In the genomic region with DNA sequence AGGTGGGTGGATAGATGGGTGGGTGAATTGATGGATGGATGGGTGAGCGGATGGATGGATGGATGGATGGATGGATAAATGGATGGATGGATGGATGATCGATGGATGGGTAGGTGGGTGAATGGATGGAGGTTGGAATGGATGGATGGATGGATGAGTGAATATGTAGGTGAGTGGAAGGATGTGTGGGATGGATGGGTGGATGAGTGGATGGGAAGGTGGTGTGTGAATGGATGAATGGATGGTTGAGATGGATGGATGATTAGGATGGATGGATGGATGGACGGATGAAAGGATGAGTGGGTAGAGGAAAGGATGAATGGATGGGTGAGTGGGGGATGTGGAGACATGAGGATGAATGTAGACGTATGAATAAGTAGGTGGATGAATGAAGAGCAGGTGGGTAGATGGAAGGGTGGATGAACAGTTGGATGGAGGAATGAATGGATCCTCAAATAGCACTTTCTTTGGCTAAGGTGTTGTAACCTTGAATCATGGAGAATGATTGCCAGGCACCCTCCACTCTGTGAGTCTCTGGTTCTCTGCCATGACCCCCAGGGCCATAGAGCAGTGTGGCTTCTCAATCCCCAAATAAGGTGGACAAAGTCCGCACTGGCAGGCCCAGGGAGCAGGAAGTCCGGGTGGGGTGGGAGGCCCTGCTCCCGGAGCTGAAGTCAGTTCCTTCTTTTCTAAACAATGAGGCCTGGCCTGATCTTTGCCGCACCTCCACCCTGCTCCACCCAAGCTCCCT, we compare ENCODE assay signal across 1 cellular context.
A peak's percentile ranks its signal among the peaks of the same experiment; 100 is the strongest.
TF ChIP-seq lines count a peak whose summit lies in the region.

No MANE protein-coding gene starts in this region.

TF ChIP-seq in HepG2, 621 proteins besides CTCF, POLR2A, EP300 and RAD21 (continued from another document and continues in another):
- no peak for TF ChIP-seq ZNF510 (CRISPR knock-in tag; IDR thresholded peaks at IDR 0.05; ENCODE audit: low read depth)
- TF ChIP-seq ATAD3A (CRISPR knock-in tag; IDR thresholded peaks at IDR 0.05) = no peak
- TF ChIP-seq ZNF883 (CRISPR knock-in tag; IDR thresholded peaks at IDR 0.05; ENCODE audit: not compliant biosample characterization) = no peak
- TF ChIP-seq, protein P1, sequence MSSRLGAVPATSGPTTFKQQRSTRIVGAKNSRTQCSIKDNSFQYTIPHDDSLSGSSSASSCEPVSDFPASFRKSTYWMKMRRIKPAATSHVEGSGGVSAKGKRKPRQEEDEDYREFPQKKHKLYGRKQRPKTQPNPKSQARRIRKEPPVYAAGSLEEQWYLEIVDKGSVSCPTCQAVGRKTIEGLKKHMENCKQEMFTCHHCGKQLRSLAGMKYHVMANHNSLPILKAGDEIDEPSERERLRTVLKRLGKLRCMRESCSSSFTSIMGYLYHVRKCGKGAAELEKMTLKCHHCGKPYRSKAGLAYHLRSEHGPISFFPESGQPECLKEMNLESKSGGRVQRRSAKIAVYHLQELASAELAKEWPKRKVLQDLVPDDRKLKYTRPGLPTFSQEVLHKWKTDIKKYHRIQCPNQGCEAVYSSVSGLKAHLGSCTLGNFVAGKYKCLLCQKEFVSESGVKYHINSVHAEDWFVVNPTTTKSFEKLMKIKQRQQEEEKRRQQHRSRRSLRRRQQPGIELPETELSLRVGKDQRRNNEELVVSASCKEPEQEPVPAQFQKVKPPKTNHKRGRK (CRISPR knock-in tag; IDR thresholded peaks at IDR 0.05) = no peak
- TF ChIP-seq ZNF253 (CRISPR knock-in tag; IDR thresholded peaks at IDR 0.05; ENCODE audit: borderline replicate concordance) = no peak
- TF ChIP-seq YEATS4 (CRISPR knock-in tag; IDR thresholded peaks at IDR 0.05; ENCODE audit: borderline replicate concordance) = peak; percentile 31; the same call in 1 of the 2 replicates
- no peak for TF ChIP-seq RFX3 (CRISPR knock-in tag; IDR thresholded peaks at IDR 0.05)
- TF ChIP-seq, protein P2, sequence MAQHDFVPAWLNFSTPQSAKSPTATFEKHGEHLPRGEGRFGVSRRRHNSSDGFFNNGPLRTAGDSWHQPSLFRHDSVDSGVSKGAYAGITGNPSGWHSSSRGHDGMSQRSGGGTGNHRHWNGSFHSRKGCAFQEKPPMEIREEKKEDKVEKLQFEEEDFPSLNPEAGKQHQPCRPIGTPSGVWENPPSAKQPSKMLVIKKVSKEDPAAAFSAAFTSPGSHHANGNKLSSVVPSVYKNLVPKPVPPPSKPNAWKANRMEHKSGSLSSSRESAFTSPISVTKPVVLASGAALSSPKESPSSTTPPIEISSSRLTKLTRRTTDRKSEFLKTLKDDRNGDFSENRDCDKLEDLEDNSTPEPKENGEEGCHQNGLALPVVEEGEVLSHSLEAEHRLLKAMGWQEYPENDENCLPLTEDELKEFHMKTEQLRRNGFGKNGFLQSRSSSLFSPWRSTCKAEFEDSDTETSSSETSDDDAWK (CRISPR knock-in tag; IDR thresholded peaks at IDR 0.05) = no peak
- TF ChIP-seq, protein P3, sequence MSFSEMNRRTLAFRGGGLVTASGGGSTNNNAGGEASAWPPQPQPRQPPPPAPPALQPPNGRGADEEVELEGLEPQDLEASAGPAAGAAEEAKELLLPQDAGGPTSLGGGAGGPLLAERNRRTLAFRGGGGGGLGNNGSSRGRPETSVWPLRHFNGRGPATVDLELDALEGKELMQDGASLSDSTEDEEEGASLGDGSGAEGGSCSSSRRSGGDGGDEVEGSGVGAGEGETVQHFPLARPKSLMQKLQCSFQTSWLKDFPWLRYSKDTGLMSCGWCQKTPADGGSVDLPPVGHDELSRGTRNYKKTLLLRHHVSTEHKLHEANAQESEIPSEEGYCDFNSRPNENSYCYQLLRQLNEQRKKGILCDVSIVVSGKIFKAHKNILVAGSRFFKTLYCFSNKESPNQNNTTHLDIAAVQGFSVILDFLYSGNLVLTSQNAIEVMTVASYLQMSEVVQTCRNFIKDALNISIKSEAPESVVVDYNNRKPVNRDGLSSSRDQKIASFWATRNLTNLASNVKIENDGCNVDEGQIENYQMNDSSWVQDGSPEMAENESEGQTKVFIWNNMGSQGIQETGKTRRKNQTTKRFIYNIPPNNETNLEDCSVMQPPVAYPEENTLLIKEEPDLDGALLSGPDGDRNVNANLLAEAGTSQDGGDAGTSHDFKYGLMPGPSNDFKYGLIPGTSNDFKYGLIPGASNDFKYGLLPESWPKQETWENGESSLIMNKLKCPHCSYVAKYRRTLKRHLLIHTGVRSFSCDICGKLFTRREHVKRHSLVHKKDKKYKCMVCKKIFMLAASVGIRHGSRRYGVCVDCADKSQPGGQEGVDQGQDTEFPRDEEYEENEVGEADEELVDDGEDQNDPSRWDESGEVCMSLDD (CRISPR knock-in tag; IDR thresholded peaks at IDR 0.05; ENCODE audit: borderline replicate concordance) = no peak
- TF ChIP-seq FOXP1 (IDR thresholded peaks at IDR 0.05) = peak; percentile 27; the same call in 1 of the 2 replicates
- TF ChIP-seq FOXP1 (CRISPR knock-in tag; IDR thresholded peaks at IDR 0.05) = peak; percentile 10; the same call in 1 of the 2 replicates
- TF ChIP-seq IRF2 (CRISPR knock-in tag; IDR thresholded peaks at IDR 0.05) = peak; percentile 62; the same call in 1 of the 2 replicates
- no peak for TF ChIP-seq ZSCAN20 (CRISPR knock-in tag; IDR thresholded peaks at IDR 0.05; ENCODE audit: borderline replicate concordance)
- no peak for TF ChIP-seq CEBPB (IDR thresholded peaks at IDR 0.05; ENCODE audit: borderline replicate concordance, low read depth, low read length)
- TF ChIP-seq GABPB1 (CRISPR knock-in tag; IDR thresholded peaks at IDR 0.05) = peak; percentile 74
- no peak; the same call in 1 of the 2 replicates for TF ChIP-seq SPEN (CRISPR knock-in tag; IDR thresholded peaks at IDR 0.05; ENCODE audit: low read depth)
- TF ChIP-seq ZSCAN12 (CRISPR knock-in tag; IDR thresholded peaks at IDR 0.05) = no peak
- no peak for TF ChIP-seq ATF3 (CRISPR knock-in tag; IDR thresholded peaks at IDR 0.05)
- TF ChIP-seq, protein P4, sequence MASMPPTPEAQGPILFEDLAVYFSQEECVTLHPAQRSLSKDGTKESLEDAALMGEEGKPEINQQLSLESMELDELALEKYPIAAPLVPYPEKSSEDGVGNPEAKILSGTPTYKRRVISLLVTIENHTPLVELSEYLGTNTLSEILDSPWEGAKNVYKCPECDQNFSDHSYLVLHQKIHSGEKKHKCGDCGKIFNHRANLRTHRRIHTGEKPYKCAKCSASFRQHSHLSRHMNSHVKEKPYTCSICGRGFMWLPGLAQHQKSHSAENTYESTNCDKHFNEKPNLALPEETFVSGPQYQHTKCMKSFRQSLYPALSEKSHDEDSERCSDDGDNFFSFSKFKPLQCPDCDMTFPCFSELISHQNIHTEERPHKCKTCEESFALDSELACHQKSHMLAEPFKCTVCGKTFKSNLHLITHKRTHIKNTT (CRISPR knock-in tag; IDR thresholded peaks at IDR 0.05) = no peak
- TF ChIP-seq ZNF251 (CRISPR knock-in tag; IDR thresholded peaks at IDR 0.05) = no peak
- no peak for TF ChIP-seq ATF1 (CRISPR knock-in tag; IDR thresholded peaks at IDR 0.05)
- TF ChIP-seq ZNF691 (CRISPR knock-in tag; IDR thresholded peaks at IDR 0.05; ENCODE audit: borderline replicate concordance, low read depth) = peak; percentile 46; the same call in 1 of the 2 replicates
- TF ChIP-seq AKAP8 (CRISPR knock-in tag; IDR thresholded peaks at IDR 0.05) = no peak
- no peak for TF ChIP-seq SOX13 (IDR thresholded peaks at IDR 0.05)
- peak in 1 of 2 experiments; percentile 65; a peak in 2 of 4 replicates for TF ChIP-seq SOX13 (CRISPR knock-in tag; conservative IDR thresholded peaks at IDR 0.05 in 1 of 2, IDR thresholded peaks at IDR 0.05 in 1 of 2)
- no peak for TF ChIP-seq ATRX (CRISPR knock-in tag; IDR thresholded peaks at IDR 0.05; ENCODE audit: borderline replicate concordance)
- TF ChIP-seq HNRNPLL (IDR thresholded peaks at IDR 0.05; ENCODE audit: low read depth, low read length, poor library complexity, severe bottlenecking) = no peak
- TF ChIP-seq, protein P5, sequence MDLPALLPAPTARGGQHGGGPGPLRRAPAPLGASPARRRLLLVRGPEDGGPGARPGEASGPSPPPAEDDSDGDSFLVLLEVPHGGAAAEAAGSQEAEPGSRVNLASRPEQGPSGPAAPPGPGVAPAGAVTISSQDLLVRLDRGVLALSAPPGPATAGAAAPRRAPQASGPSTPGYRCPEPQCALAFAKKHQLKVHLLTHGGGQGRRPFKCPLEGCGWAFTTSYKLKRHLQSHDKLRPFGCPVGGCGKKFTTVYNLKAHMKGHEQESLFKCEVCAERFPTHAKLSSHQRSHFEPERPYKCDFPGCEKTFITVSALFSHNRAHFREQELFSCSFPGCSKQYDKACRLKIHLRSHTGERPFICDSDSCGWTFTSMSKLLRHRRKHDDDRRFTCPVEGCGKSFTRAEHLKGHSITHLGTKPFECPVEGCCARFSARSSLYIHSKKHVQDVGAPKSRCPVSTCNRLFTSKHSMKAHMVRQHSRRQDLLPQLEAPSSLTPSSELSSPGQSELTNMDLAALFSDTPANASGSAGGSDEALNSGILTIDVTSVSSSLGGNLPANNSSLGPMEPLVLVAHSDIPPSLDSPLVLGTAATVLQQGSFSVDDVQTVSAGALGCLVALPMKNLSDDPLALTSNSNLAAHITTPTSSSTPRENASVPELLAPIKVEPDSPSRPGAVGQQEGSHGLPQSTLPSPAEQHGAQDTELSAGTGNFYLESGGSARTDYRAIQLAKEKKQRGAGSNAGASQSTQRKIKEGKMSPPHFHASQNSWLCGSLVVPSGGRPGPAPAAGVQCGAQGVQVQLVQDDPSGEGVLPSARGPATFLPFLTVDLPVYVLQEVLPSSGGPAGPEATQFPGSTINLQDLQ (CRISPR knock-in tag; IDR thresholded peaks at IDR 0.05) = no peak
- TF ChIP-seq, protein P6, sequence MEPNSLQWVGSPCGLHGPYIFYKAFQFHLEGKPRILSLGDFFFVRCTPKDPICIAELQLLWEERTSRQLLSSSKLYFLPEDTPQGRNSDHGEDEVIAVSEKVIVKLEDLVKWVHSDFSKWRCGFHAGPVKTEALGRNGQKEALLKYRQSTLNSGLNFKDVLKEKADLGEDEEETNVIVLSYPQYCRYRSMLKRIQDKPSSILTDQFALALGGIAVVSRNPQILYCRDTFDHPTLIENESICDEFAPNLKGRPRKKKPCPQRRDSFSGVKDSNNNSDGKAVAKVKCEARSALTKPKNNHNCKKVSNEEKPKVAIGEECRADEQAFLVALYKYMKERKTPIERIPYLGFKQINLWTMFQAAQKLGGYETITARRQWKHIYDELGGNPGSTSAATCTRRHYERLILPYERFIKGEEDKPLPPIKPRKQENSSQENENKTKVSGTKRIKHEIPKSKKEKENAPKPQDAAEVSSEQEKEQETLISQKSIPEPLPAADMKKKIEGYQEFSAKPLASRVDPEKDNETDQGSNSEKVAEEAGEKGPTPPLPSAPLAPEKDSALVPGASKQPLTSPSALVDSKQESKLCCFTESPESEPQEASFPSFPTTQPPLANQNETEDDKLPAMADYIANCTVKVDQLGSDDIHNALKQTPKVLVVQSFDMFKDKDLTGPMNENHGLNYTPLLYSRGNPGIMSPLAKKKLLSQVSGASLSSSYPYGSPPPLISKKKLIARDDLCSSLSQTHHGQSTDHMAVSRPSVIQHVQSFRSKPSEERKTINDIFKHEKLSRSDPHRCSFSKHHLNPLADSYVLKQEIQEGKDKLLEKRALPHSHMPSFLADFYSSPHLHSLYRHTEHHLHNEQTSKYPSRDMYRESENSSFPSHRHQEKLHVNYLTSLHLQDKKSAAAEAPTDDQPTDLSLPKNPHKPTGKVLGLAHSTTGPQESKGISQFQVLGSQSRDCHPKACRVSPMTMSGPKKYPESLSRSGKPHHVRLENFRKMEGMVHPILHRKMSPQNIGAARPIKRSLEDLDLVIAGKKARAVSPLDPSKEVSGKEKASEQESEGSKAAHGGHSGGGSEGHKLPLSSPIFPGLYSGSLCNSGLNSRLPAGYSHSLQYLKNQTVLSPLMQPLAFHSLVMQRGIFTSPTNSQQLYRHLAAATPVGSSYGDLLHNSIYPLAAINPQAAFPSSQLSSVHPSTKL (CRISPR knock-in tag; IDR thresholded peaks at IDR 0.05) = peak; percentile 67
- TF ChIP-seq, protein P7, sequence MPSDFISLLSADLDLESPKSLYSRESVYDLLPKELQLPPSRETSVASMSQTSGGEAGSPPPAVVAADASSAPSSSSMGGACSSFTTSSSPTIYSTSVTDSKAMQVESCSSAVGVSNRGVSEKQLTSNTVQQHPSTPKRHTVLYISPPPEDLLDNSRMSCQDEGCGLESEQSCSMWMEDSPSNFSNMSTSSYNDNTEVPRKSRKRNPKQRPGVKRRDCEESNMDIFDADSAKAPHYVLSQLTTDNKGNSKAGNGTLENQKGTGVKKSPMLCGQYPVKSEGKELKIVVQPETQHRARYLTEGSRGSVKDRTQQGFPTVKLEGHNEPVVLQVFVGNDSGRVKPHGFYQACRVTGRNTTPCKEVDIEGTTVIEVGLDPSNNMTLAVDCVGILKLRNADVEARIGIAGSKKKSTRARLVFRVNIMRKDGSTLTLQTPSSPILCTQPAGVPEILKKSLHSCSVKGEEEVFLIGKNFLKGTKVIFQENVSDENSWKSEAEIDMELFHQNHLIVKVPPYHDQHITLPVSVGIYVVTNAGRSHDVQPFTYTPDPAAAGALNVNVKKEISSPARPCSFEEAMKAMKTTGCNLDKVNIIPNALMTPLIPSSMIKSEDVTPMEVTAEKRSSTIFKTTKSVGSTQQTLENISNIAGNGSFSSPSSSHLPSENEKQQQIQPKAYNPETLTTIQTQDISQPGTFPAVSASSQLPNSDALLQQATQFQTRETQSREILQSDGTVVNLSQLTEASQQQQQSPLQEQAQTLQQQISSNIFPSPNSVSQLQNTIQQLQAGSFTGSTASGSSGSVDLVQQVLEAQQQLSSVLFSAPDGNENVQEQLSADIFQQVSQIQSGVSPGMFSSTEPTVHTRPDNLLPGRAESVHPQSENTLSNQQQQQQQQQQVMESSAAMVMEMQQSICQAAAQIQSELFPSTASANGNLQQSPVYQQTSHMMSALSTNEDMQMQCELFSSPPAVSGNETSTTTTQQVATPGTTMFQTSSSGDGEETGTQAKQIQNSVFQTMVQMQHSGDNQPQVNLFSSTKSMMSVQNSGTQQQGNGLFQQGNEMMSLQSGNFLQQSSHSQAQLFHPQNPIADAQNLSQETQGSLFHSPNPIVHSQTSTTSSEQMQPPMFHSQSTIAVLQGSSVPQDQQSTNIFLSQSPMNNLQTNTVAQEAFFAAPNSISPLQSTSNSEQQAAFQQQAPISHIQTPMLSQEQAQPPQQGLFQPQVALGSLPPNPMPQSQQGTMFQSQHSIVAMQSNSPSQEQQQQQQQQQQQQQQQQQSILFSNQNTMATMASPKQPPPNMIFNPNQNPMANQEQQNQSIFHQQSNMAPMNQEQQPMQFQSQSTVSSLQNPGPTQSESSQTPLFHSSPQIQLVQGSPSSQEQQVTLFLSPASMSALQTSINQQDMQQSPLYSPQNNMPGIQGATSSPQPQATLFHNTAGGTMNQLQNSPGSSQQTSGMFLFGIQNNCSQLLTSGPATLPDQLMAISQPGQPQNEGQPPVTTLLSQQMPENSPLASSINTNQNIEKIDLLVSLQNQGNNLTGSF (CRISPR knock-in tag; IDR thresholded peaks at IDR 0.05) = no peak
- no peak for TF ChIP-seq ZMAT3 (CRISPR knock-in tag; conservative IDR thresholded peaks at IDR 0.05)
- no peak for TF ChIP-seq ZNF749 (CRISPR knock-in tag; IDR thresholded peaks at IDR 0.05; ENCODE audit: borderline replicate concordance)
